8 cellular contexts compared by ENCODE assay signal in genomic region chr6:35272005-35272404, GRCh38.
"Had no signal": no experiment of that assay in that cellular context is flagged by ENCODE, and none has a peak within 500 bp of the region (broad histone marks: within the 10 kb centered on the region; RNA-seq: fewer than 3 reads in every experiment).

No MANE protein-coding gene starts in this region.

- DNase-seq: GDM1, GF-D8 had no signal

- ATAC-seq: GM12878 had no signal

- FAIRE-seq: G401.6, GM12878, GM12891, GM12892, GM18507, GM19239 had no signal

- H3K4me3 ChIP-seq: GM12878 had no signal
